Comparison of ENCODE assay signal across 17 cellular contexts in genomic region chr4:145525291-145525740, GRCh38. TPM values are rescaled to one million over a fixed set of nuclear protein-coding genes. Genes with fewer than 3 reads are reported as not detected.
A peak's percentile ranks its signal among the peaks of the same experiment; 100 is the strongest.
DNase-seq lines count a peak whose midpoint lies in the region; ATAC-seq, FAIRE-seq and TF ChIP-seq lines count a peak whose summit lies in the region.
"Had no signal": no experiment of that assay in that cellular context is flagged by ENCODE, and none has a peak within 500 bp of the region (broad histone marks: within the 10 kb centered on the region; RNA-seq: fewer than 3 reads in every experiment).

No MANE protein-coding gene starts in this region.

- H3K18ac ChIP-seq in mesenchymal stem cell (ENCODE audit: low read depth in 1 of 2, low read length in 2 of 2), result peak overlapping the region in 1 of 2 experiments; percentile 48

- no peak overlapping the region for H2AFZ ChIP-seq in GM12878 (ENCODE audit: control insufficient read depth, low read depth, low read length)
- no peak overlapping the region for H2AFZ ChIP-seq in mesenchymal stem cell (ENCODE audit: low read depth, low read length)
- H2AFZ ChIP-seq in PC-9, result no peak overlapping the region

- H3K27ac ChIP-seq in cardiac muscle cell (peak overlapping the region; percentile 26), GM12878 (ENCODE audit: control insufficient read depth, insufficient read depth) (peak overlapping the region; percentile 62), mesenchymal stem cell (ENCODE audit: low read length, poor library complexity, severe bottlenecking) (no peak overlapping the region), gastrocnemius medialis (no peak overlapping the region), right lobe of liver (no peak overlapping the region), PC-9 (no peak overlapping the region)
- H3K27ac ChIP-seq: A549 had no signal

- H3K27me3 ChIP-seq in cardiac muscle cell, result no peaks in the 10 kb centered on the region
- no peaks in the 10 kb centered on the region; a peak in 1 of 4 replicates for H3K27me3 ChIP-seq in GM12878 (replicated peaks in 1 of 2; ENCODE audit: control insufficient read depth in 2 of 2, insufficient read depth in 2 of 2, low read length in 1 of 2)
- H3K27me3 ChIP-seq in mesenchymal stem cell (ENCODE audit: control insufficient read depth in 1 of 2, insufficient read depth in 1 of 2, low read length in 2 of 2), result no peaks in the 10 kb centered on the region
- no peaks in the 10 kb centered on the region for H3K27me3 ChIP-seq in gastrocnemius medialis
- no peaks in the 10 kb centered on the region for H3K27me3 ChIP-seq in right lobe of liver
- no peaks in the 10 kb centered on the region for H3K27me3 ChIP-seq in PC-9 (ENCODE audit: insufficient read depth, low read depth)
- H3K27me3 ChIP-seq: esophagus squamous epithelium had no signal

- BruUV-seq in GM12878 (replicated peaks; lab: Mats Ljungman, UMichigan) (no TSS peak), PC-9 (replicated peaks; lab: Mats Ljungman, UMichigan) (no TSS peak)

- no peaks in the 10 kb centered on the region for H3K36me3 ChIP-seq in cardiac muscle cell
- H3K36me3 ChIP-seq in GM12878 (ENCODE audit: control insufficient read depth in 2 of 2, insufficient read depth in 2 of 2, low read length in 1 of 2), result no peaks in the 10 kb centered on the region; a peak in 1 of 4 replicates
- peaks cover 3% of the 10 kb centered on the region in 2 experiments for H3K36me3 ChIP-seq in mesenchymal stem cell (ENCODE audit: control insufficient read depth in 1 of 2, insufficient read depth in 2 of 2, low read depth in 1 of 2, low read length in 2 of 2)
- peaks cover 0 to 3% of the 10 kb centered on the region in 2 donors for H3K36me3 ChIP-seq in gastrocnemius medialis
- no peaks in the 10 kb centered on the region for H3K36me3 ChIP-seq in right lobe of liver
- H3K36me3 ChIP-seq in PC-9 (ENCODE audit: low read depth), result no peaks in the 10 kb centered on the region
- H3K36me3 ChIP-seq: esophagus squamous epithelium had no signal

- no peak overlapping the region for H4K91ac ChIP-seq in mesenchymal stem cell (ENCODE audit: low read length)

- TF ChIP-seq CTCF in cardiac muscle cell (IDR thresholded peaks at IDR 0.05; ENCODE audit: low read depth, low read length) (no peak), GM12878 (IDR thresholded peaks at IDR 0.05 in 2 of 3, conservative IDR thresholded peaks at IDR 0.05 in 1 of 3; ENCODE audit: control insufficient read depth in 2 of 3, extremely low read depth in 1 of 3, insufficient read depth in 1 of 3, low read depth in 3 of 3, low read length in 3 of 3) (no peak), gastrocnemius medialis (IDR thresholded peaks at IDR 0.05 in 4 of 5, conservative IDR thresholded peaks at IDR 0.05 in 1 of 5) (no peak), right lobe of liver (IDR thresholded peaks at IDR 0.05) (no peak), PC-9 (conservative IDR thresholded peaks at IDR 0.05) (no peak)

- H3K4me2 ChIP-seq in GM12878 (ENCODE audit: control insufficient read depth, insufficient read depth) (peak overlapping the region; percentile 63), mesenchymal stem cell (ENCODE audit: low read length, poor library complexity, severe bottlenecking) (no peak overlapping the region), PC-9 (no peak overlapping the region)
- H3K4me2 ChIP-seq: A549 had no signal

- H3K9ac ChIP-seq in GM12878 (ENCODE audit: control insufficient read depth, insufficient read depth, low read length) (peak overlapping the region; percentile 58; the same call in 1 of the 2 replicates), mesenchymal stem cell (ENCODE audit: low read length) (peak overlapping the region; percentile 53)

- WGBS in GM12878 (ENCODE audit: insufficient coverage, insufficient replicate concordance, low lambda C conversion rate, missing lambda C conversion rate), result 0% methylated on average over 1 of the region's 1 CpG
- no CpG with 5 or more reads among the region's 1 CpG for WGBS in mesenchymal stem cell
- WGBS in right lobe of liver (ENCODE audit: insufficient coverage, low coverage, low lambda C conversion rate, missing lambda C conversion rate), result 40% methylated on average over 1 of the region's 1 CpG

- no peaks in the 10 kb centered on the region for H3K9me2 ChIP-seq in PC-9 (ENCODE audit: insufficient read depth)

- no peak overlapping the region for H3K23ac ChIP-seq in mesenchymal stem cell (ENCODE audit: low read length in 2 of 2)

- H2BK12ac ChIP-seq in mesenchymal stem cell (ENCODE audit: low read length in 2 of 2), result no peak overlapping the region

- no peaks in the 10 kb centered on the region for H4K20me1 ChIP-seq in GM12878 (ENCODE audit: control insufficient read depth, insufficient read depth)
- H4K20me1 ChIP-seq in PC-9 (ENCODE audit: insufficient read depth), result no peaks in the 10 kb centered on the region

- H2BK5ac ChIP-seq in mesenchymal stem cell (ENCODE audit: low read depth, low read length, poor library complexity, severe bottlenecking), result no peak overlapping the region

- TF ChIP-seq EP300 in GM12878 (IDR thresholded peaks at IDR 0.05; ENCODE audit: borderline replicate concordance in 1 of 2, control insufficient read depth in 1 of 2, low read depth in 2 of 2, low read length in 2 of 2), result no peak

- POLR2A ChIA-PET in GM12878 (lab: Charles Lee), result no interaction called here
- POLR2A ChIA-PET in PC-9 (lab: Charles Lee; ENCODE audit: unreplicated experiment), result interaction anchor here (0.5 kb wide), 1 partner anchor 326 kb away, joined by 12 read pairs; no protein-coding TSS in a partner anchor

- H3K4me3 ChIP-seq in cardiac muscle cell (no peak overlapping the region), GM12878 (peak overlapping the region; percentile 51), mesenchymal stem cell (ENCODE audit: insufficient read depth in 1 of 2, low read depth in 1 of 2, low read length in 2 of 2) (peak overlapping the region in 1 of 2 experiments; percentile 13), gastrocnemius medialis (no peak overlapping the region), right lobe of liver (no peak overlapping the region), PC-9 (no peak overlapping the region)
- H3K4me3 ChIP-seq: A549 had no signal

- ATAC-seq in GM12878 (no peak), gastrocnemius medialis (no peak), right lobe of liver (no peak)
- ATAC-seq: A549, T-cell had no signal

- H3K9me3 ChIP-seq in cardiac muscle cell (ENCODE audit: low read depth) (no peaks in the 10 kb centered on the region), GM12878 (replicated peaks; ENCODE audit: control insufficient read depth, insufficient read depth, low read length) (no peaks in the 10 kb centered on the region; the same call in 2 of the 3 replicates), mesenchymal stem cell (ENCODE audit: control insufficient read depth, low read length) (no peaks in the 10 kb centered on the region), gastrocnemius medialis (no peaks in the 10 kb centered on the region), right lobe of liver (no peaks in the 10 kb centered on the region), PC-9 (ENCODE audit: insufficient read depth, low read depth) (no peaks in the 10 kb centered on the region)
- H3K9me3 ChIP-seq: A549, esophagus squamous epithelium had no signal

- TF ChIP-seq POLR2A in GM12878 (IDR thresholded peaks at IDR 0.05; ENCODE audit: low read depth, low read length) (no peak), gastrocnemius medialis (IDR thresholded peaks at IDR 0.05) (no peak), right lobe of liver (IDR thresholded peaks at IDR 0.05) (no peak)

- SMC1A ChIA-PET in GM12878 (lab: Charles Lee; ENCODE audit: uncharacterized antibody, unreplicated experiment), result interaction anchor here (1.3 kb wide), 1 partner anchor 17 kb away, joined by 3 read pairs; no protein-coding TSS in a partner anchor

- H3F3A ChIP-seq in PC-9 (ENCODE audit: insufficient read depth, low read depth), result no peaks in the 10 kb centered on the region

- H3K14ac ChIP-seq in mesenchymal stem cell (ENCODE audit: low read length in 2 of 2), result no peak overlapping the region

- H2BK120ac ChIP-seq in mesenchymal stem cell (ENCODE audit: low read depth, low read length), result no peak overlapping the region

- no peak overlapping the region for H4K8ac ChIP-seq in mesenchymal stem cell (ENCODE audit: low read length)

- H3K4ac ChIP-seq in mesenchymal stem cell (ENCODE audit: low read depth in 1 of 2, low read length in 2 of 2), result no peak overlapping the region

- FAIRE-seq in GM12878 (lab: Jason Lieb, UNC), result no peak
- FAIRE-seq: A549, H1 had no signal

- in situ Hi-C loops in GM12878 (cut with MboI), result no loop called here
- in situ Hi-C loops in gastrocnemius medialis (cut with MboI; ENCODE audit: low sequenced_read_pairs in 4 of 4), result no loop called here

- H3K4me1 ChIP-seq in cardiac muscle cell (ENCODE audit: low read depth) (peaks cover 13% of the 10 kb centered on the region), GM12878 (ENCODE audit: control insufficient read depth, insufficient read depth, low read length) (peaks cover 20% of the 10 kb centered on the region), mesenchymal stem cell (ENCODE audit: control insufficient read depth, insufficient read depth, low read depth, low read length) (peaks cover 4% of the 10 kb centered on the region), gastrocnemius medialis (peaks cover 19 to 23% of the 10 kb centered on the region in 2 donors), right lobe of liver (peaks cover 0 to 14% (median 2%) of the 10 kb centered on the region in 4 donors), PC-9 (replicated peaks; ENCODE audit: insufficient read depth) (no peaks in the 10 kb centered on the region)
- H3K4me1 ChIP-seq: A549 had no signal

- intact Hi-C loops in cardiac septum (cut with DNase I), result no loop called here
- intact Hi-C loops in GM12878 (cut with micrococcal nuclease; ENCODE audit: unreplicated experiment), result no loop called here
- intact Hi-C loops in gastrocnemius medialis (cut with DNase I; ENCODE audit: low total_unique reads), result no loop called here
- intact Hi-C loops in right lobe of liver (cut with DNase I), result no loop called here
- intact Hi-C loops in PC-9 (cut with micrococcal nuclease; ENCODE audit: unreplicated experiment), result no loop called here

- no peak overlapping the region for H2AK5ac ChIP-seq in mesenchymal stem cell (ENCODE audit: low read length, severe bottlenecking)

- no peak for DNase-seq in cardiac muscle cell (ENCODE audit: low read depth in 1 of 2, low spot score in 1 of 2)
- DNase-seq in cardiac septum (ENCODE audit: low spot score), result no peak
- no peak for DNase-seq in GM12878 (ENCODE audit: low read depth, low spot score)
- no peak for DNase-seq in mesenchymal stem cell
- DNase-seq in gastrocnemius medialis, result no peak
- no peak for DNase-seq in central memory CD4-positive, alpha-beta T cell
- no peak for DNase-seq in right lobe of liver
- DNase-seq in PC-9, result no peak
- DNase-seq: activated CD4-positive, alpha-beta T cell treated with anti-CD3 and anti-CD28 coated beads for 48 hours; esophagus squamous epithelium; immature natural killer cell; NCI-H1417 treated with DMSO at 0.1 percent for 48 hours; NCI-H774; T-cell; trophoblast cell had no signal

- RAD21 ChIA-PET in GM12878 (lab: Charles Lee; ENCODE audit: unreplicated experiment), result no interaction called here

- CTCF ChIA-PET in GM12878 (lab: Yijun Ruan, JAX) (no interaction called here), PC-9 (lab: Charles Lee) (no interaction called here)

- H3K79me1 ChIP-seq in mesenchymal stem cell (replicated peaks; ENCODE audit: low read length, poor library complexity, severe bottlenecking), result peaks cover 21% of the 10 kb centered on the region

- TF ChIP-seq RAD21 in GM12878 (IDR thresholded peaks at IDR 0.05; ENCODE audit: insufficient read depth, low read depth, low read length), result no peak

- H3K79me2 ChIP-seq in GM12878 (ENCODE audit: control insufficient read depth, insufficient read depth, low read length) (peaks cover 17% of the 10 kb centered on the region), PC-9 (ENCODE audit: low read depth) (no peaks in the 10 kb centered on the region)

- no peak overlapping the region for H2BK15ac ChIP-seq in mesenchymal stem cell (ENCODE audit: low read depth, poor library complexity, severe bottlenecking)

RNA-seq across cellular contexts. Expression of gene SMAD1, which starts 43.7 kb away (rescaled TPM):
- total RNA-seq in cardiac muscle cell (24.6 and 28.0 TPM in 2 replicates), cardiac septum (10.8 TPM), GM12878 (2014; rRNA removed) (12.4 and 19.9 TPM in 2 replicates), GM12878 (2014; rRNA removed; fragmentation: Illumina TruSeq; extraction: Trizol) (14.5 and 16.5 TPM in 2 replicates), GM12878 (2021) (13.5 and 13.8 TPM in 2 replicates), gastrocnemius medialis (10 to 100 TPM; 19.9 to 33.9 (median 21.7) TPM), right lobe of liver (10 to 100 TPM; 12.4 to 30.5 (median 18.4) TPM), PC-9 (2021) (15.1 and 16.1 TPM in 2 replicates)
- polyA plus RNA-seq in cardiac muscle cell (29.3 and 48.8 TPM in 2 replicates), GM12878 (2011; rRNA removed) (0.23 and 0.29 TPM in 2 replicates), GM12878 (2014; fragmentation: Illumina TruSeq; extraction: Trizol) (17.5 and 20.5 TPM in 2 replicates), GM12878 (2014; fragmentation: Nextera tagmentation; extraction: Ambion mirVana) (10 to 100 TPM in 1 of 2 experiments, 1 to 10 TPM in 1; 7.8 to 11.6 TPM), GM12878 (2014; rRNA removed) (10.6 and 13.4 TPM in 2 replicates), GM12878 (2016; fragmentation: Nextera tagmentation; extraction: Ambion mirVana) (10 to 100 TPM; 16.1 to 17.0 TPM)
- 2.0 and 2.4 TPM in 2 replicates for total RNA-seq in GM12878 (2013; cell fraction: nucleolus; rRNA removed)
- polyA plus RNA-seq in GM12878 (2011; ENCODE audit: low read depth), result 5.1 TPM
- 0.17 and 0.22 TPM in 2 replicates for polyA plus RNA-seq in GM12878 (2011; cell fraction: cytosol; rRNA removed)
- 0.16 and 0.59 TPM in 2 replicates for polyA plus RNA-seq in GM12878 (2011; cell fraction: nucleus; rRNA removed)
- polyA plus RNA-seq in GM12878 (2012), result 6.6 and 8.3 TPM in 2 replicates
- polyA minus RNA-seq in GM12878 (2011; rRNA and poly(A)+ RNA removed), result 1.1 TPM in 1 of 2 replicates, not detected in the other
- polyA minus RNA-seq in GM12878 (2011; cell fraction: cytosol; rRNA and poly(A)+ RNA removed), result 0.73 TPM in 1 of 2 replicates, not detected in the other
- polyA minus RNA-seq in GM12878 (2011; cell fraction: nucleus; rRNA and poly(A)+ RNA removed), result not detected in 2 replicates
- polyA plus RNA-seq in mesenchymal stem cell (2013, experiment 1 of 2), result 16.8 TPM
- 16.7 TPM for polyA plus RNA-seq in mesenchymal stem cell (2013, experiment 2 of 2)

Comparison
In these comparisons a context has a peak if more than half of its experiments do, and no peak if none do; other contexts are left out.
1. H3K27ac ChIP-seq: peak in cardiac muscle cell (single experiment) and GM12878 (single experiment); none in mesenchymal stem cell (single experiment), gastrocnemius medialis (0 of 4), right lobe of liver (0 of 3) and PC-9 (single experiment).